Comparison of ENCODE assay signal across 14 cellular contexts in genomic region chr18:10705786-10706185, GRCh38.
DNase-seq lines count a peak whose midpoint lies in the region; ATAC-seq and TF ChIP-seq lines count a peak whose summit lies in the region.
"Had no signal": no experiment of that assay in that cellular context is flagged by ENCODE, and none has a peak within 500 bp of the region (broad histone marks: within the 10 kb centered on the region; RNA-seq: fewer than 3 reads in every experiment).

No MANE protein-coding gene starts in this region.

- no peaks in the 10 kb centered on the region for H3K79me2 ChIP-seq in SK-N-SH (ENCODE audit: insufficient read depth)

- no peak for TF ChIP-seq EP300 in SK-N-SH (IDR thresholded peaks at IDR 0.05; ENCODE audit: borderline replicate concordance in 1 of 2, low read depth in 1 of 2, low read length in 1 of 2)

- TF ChIP-seq RAD21 in SK-N-SH (IDR thresholded peaks at IDR 0.05; ENCODE audit: low read length), result no peak

- peak; percentile 48 to 72 for DNase-seq in NCI-H2081 (lab: John Stamatoyannopoulos, UW)
- no peak for DNase-seq in NCI-H2081 treated with DMSO at 0.1 percent for 48 hours (lab: John Stamatoyannopoulos, UW)
- DNase-seq in NCI-H69 (lab: John Stamatoyannopoulos, UW), result peak; percentile 44
- DNase-seq in islet precursor cell, result peak; percentile 39
- DNase-seq in occipital lobe (lab: John Stamatoyannopoulos, UW), result peak; percentile 19
- no peak for DNase-seq in SK-N-SH
- no peak for DNase-seq in activated naive CD4-positive, alpha-beta T cell treated with anti-CD3 and anti-CD28 coated beads, Interleukin-2, amount 50 U/mL, for 16 hours
- DNase-seq: CD8-positive, alpha-beta memory T cell; GOT3; NCI-H1436; NCI-H510A treated with DMSO at 0.1 percent for 48 hours; SHP77 had no signal

- H3K9me3 ChIP-seq in SK-N-SH, result no peaks in the 10 kb centered on the region
- H3K9me3 ChIP-seq: BLaER1 treated with 17β-estradiol and CSF1 and Interleukin-3, amounts not matched to agents 10 nM and 100 nM had no signal

- H3K4me2 ChIP-seq in SK-N-SH, result no peak overlapping the region
- H3K4me2 ChIP-seq: BLaER1 treated with 17β-estradiol and CSF1 and Interleukin-3, amounts not matched to agents 10 nM and 100 nM had no signal

- H3K4me3 ChIP-seq in SK-N-SH (ENCODE audit: low read depth in 2 of 2, low read length in 1 of 2), result no peak overlapping the region
- H3K4me3 ChIP-seq: BLaER1 treated with 17β-estradiol and CSF1 and Interleukin-3, amounts not matched to agents 10 nM and 100 nM had no signal

- no peaks in the 10 kb centered on the region for H4K20me1 ChIP-seq in SK-N-SH (ENCODE audit: insufficient read depth)
- H4K20me1 ChIP-seq: BLaER1 treated with 17β-estradiol and CSF1 and Interleukin-3, amounts not matched to agents 10 nM and 100 nM had no signal

- no peaks in the 10 kb centered on the region for H3K36me3 ChIP-seq in SK-N-SH (replicated peaks in 1 of 2; ENCODE audit: control insufficient read depth in 1 of 2, insufficient read depth in 2 of 2, low read length in 1 of 2)
- H3K36me3 ChIP-seq: BLaER1 treated with 17β-estradiol and CSF1 and Interleukin-3, amounts not matched to agents 10 nM and 100 nM had no signal

- no peaks in the 10 kb centered on the region for H3K9me2 ChIP-seq in SK-N-SH

- CTCF ChIA-PET in SK-N-SH (lab: Yijun Ruan, JAX), result no interaction called here

- H2AFZ ChIP-seq in SK-N-SH (ENCODE audit: low read depth), result no peak overlapping the region

- POLR2A ChIA-PET in SK-N-SH (lab: Yijun Ruan, JAX), result no interaction called here

- no peak for ATAC-seq in GM21381 (IDR thresholded peaks at IDR 0.05; ENCODE audit: unreplicated experiment)

- no peak overlapping the region for H3K27ac ChIP-seq in SK-N-SH (ENCODE audit: low read depth in 2 of 2, low read length in 1 of 2)
- H3K27ac ChIP-seq: BLaER1 treated with 17β-estradiol and CSF1 and Interleukin-3, amounts not matched to agents 10 nM and 100 nM had no signal

- WGBS in SK-N-SH (ENCODE audit: low lambda C conversion rate), result 3% methylated on average over 3 of the region's 3 CpGs

- no peaks in the 10 kb centered on the region for H3K4me1 ChIP-seq in SK-N-SH (ENCODE audit: control insufficient read depth in 1 of 2, insufficient read depth in 2 of 2, low read depth in 1 of 2, low read length in 1 of 2)
- H3K4me1 ChIP-seq: BLaER1 treated with 17β-estradiol and CSF1 and Interleukin-3, amounts not matched to agents 10 nM and 100 nM had no signal

- H3K27me3 ChIP-seq in SK-N-SH (ENCODE audit: insufficient read depth), result peaks cover 42% of the 10 kb centered on the region
- H3K27me3 ChIP-seq: BLaER1 treated with 17β-estradiol and CSF1 and Interleukin-3, amounts not matched to agents 10 nM and 100 nM had no signal

- H3K9ac ChIP-seq in SK-N-SH, result no peak overlapping the region
- H3K9ac ChIP-seq: BLaER1 treated with 17β-estradiol and CSF1 and Interleukin-3, amounts not matched to agents 10 nM and 100 nM had no signal

- H3F3A ChIP-seq in SK-N-SH (replicated peaks; ENCODE audit: insufficient read depth), result no peaks in the 10 kb centered on the region

- TF ChIP-seq CTCF in SK-N-SH (IDR thresholded peaks at IDR 0.05), result no peak

TF ChIP-seq in SK-N-SH, 30 proteins besides CTCF, POLR2A, EP300 and RAD21:
- TF ChIP-seq EZH2phosphoT487 (IDR thresholded peaks at IDR 0.05; ENCODE audit: borderline replicate concordance, low read depth) (no peak), PBX3 (IDR thresholded peaks at IDR 0.05) (no peak), GABPA (IDR thresholded peaks at IDR 0.05; ENCODE audit: low read depth) (no peak), USF2 (IDR thresholded peaks at IDR 0.05; ENCODE audit: borderline replicate concordance, low read depth, low read length) (no peak), FOXJ3 (CRISPR knock-in tag; IDR thresholded peaks at IDR 0.05) (no peak), CHD2 (IDR thresholded peaks at IDR 0.05; ENCODE audit: low read length, partially characterized antibody) (no peak), SIN3A (IDR thresholded peaks at IDR 0.05; ENCODE audit: borderline replicate concordance, low read depth, low read length) (no peak), TCF12 (IDR thresholded peaks at IDR 0.05) (no peak), USF1 (IDR thresholded peaks at IDR 0.05; ENCODE audit: borderline replicate concordance, low read depth) (no peak), RXRA (IDR thresholded peaks at IDR 0.05; ENCODE audit: borderline replicate concordance, low read depth) (no peak), ELF1 (IDR thresholded peaks at IDR 0.05) (no peak), MEF2A (IDR thresholded peaks at IDR 0.05; ENCODE audit: borderline replicate concordance, low read depth) (no peak), NFIC (IDR thresholded peaks at IDR 0.05; ENCODE audit: borderline replicate concordance) (no peak), TAF1 (IDR thresholded peaks at IDR 0.05; ENCODE audit: borderline replicate concordance, low read depth, low read length) (no peak), RFX5 (IDR thresholded peaks at IDR 0.05; ENCODE audit: low read length) (no peak), MAX (IDR thresholded peaks at IDR 0.05; ENCODE audit: low read depth) (no peak), RCOR1 (IDR thresholded peaks at IDR 0.05; ENCODE audit: low read length) (no peak)
- TF ChIP-seq, protein P1, sequence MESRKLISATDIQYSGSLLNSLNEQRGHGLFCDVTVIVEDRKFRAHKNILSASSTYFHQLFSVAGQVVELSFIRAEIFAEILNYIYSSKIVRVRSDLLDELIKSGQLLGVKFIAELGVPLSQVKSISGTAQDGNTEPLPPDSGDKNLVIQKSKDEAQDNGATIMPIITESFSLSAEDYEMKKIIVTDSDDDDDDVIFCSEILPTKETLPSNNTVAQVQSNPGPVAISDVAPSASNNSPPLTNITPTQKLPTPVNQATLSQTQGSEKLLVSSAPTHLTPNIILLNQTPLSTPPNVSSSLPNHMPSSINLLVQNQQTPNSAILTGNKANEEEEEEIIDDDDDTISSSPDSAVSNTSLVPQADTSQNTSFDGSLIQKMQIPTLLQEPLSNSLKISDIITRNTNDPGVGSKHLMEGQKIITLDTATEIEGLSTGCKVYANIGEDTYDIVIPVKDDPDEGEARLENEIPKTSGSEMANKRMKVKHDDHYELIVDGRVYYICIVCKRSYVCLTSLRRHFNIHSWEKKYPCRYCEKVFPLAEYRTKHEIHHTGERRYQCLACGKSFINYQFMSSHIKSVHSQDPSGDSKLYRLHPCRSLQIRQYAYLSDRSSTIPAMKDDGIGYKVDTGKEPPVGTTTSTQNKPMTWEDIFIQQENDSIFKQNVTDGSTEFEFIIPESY (IDR thresholded peaks at IDR 0.05; ENCODE audit: borderline replicate concordance, low read depth), result no peak
- TF ChIP-seq, protein P2, sequence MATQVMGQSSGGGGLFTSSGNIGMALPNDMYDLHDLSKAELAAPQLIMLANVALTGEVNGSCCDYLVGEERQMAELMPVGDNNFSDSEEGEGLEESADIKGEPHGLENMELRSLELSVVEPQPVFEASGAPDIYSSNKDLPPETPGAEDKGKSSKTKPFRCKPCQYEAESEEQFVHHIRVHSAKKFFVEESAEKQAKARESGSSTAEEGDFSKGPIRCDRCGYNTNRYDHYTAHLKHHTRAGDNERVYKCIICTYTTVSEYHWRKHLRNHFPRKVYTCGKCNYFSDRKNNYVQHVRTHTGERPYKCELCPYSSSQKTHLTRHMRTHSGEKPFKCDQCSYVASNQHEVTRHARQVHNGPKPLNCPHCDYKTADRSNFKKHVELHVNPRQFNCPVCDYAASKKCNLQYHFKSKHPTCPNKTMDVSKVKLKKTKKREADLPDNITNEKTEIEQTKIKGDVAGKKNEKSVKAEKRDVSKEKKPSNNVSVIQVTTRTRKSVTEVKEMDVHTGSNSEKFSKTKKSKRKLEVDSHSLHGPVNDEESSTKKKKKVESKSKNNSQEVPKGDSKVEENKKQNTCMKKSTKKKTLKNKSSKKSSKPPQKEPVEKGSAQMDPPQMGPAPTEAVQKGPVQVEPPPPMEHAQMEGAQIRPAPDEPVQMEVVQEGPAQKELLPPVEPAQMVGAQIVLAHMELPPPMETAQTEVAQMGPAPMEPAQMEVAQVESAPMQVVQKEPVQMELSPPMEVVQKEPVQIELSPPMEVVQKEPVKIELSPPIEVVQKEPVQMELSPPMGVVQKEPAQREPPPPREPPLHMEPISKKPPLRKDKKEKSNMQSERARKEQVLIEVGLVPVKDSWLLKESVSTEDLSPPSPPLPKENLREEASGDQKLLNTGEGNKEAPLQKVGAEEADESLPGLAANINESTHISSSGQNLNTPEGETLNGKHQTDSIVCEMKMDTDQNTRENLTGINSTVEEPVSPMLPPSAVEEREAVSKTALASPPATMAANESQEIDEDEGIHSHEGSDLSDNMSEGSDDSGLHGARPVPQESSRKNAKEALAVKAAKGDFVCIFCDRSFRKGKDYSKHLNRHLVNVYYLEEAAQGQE (IDR thresholded peaks at IDR 0.05; ENCODE audit: low read depth, low read length), result no peak
TF ChIP-seq in SK-N-SH: peak in this region for 0.

Comparison
In these comparisons a context has a peak if more than half of its experiments do, and no peak if none do; other contexts are left out.
1. DNase-seq: peak in NCI-H2081 (2 of 2), NCI-H69 (single experiment), islet precursor cell (single experiment) and occipital lobe (single experiment); none in NCI-H2081 treated with DMSO at 0.1 percent for 48 hours (single experiment), SK-N-SH (single experiment) and activated naive CD4-positive, alpha-beta T cell treated with anti-CD3 and anti-CD28 coated beads, Interleukin-2, amount 50 U/mL, for 16 hours (single experiment).